23 cellular contexts compared by ENCODE assay signal in the genomic region with DNA sequence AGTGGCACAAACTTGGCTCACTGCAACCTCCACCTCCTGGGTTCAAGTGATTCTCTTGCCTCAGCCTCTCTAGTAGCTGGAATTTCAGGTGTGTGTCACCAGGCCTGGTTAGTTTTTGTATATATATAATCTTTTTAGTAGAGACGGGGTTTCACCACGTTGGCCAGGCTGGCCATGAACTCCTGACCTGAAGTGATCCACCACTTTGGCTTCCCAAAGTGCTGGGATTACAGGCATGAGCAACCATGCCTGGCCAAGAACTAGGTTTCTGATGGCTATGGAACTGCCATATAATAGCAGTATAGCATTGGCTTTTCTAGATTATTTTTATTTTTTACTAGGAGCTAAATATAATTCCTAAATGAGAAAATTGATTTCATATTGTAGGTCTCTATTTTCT.
A peak's percentile ranks its signal among the peaks of the same experiment; 100 is the strongest.
DNase-seq lines count a peak whose midpoint lies in the region; ATAC-seq and FAIRE-seq lines count a peak whose summit lies in the region.
"Had no signal": no experiment of that assay in that cellular context is flagged by ENCODE, and none has a peak within 500 bp of the region (broad histone marks: within the 10 kb centered on the region; RNA-seq: fewer than 3 reads in every experiment).

No MANE protein-coding gene starts in this region.

- H3K9ac ChIP-seq in BLaER1: no peak overlapping the region

- peaks cover 30% of the 10 kb centered on the region for H3K9me3 ChIP-seq in BLaER1

- no peaks in the 10 kb centered on the region for H4K20me1 ChIP-seq in BLaER1

- H3K36me3 ChIP-seq in BLaER1: no peaks in the 10 kb centered on the region

- H3K4me2 ChIP-seq in BLaER1: peak overlapping the region; percentile 13; the same call in 1 of the 2 replicates

- peak; percentile 75 for FAIRE-seq in RCC 7860 (lab: Jason Lieb, UNC)
- FAIRE-seq: A204.1, D721Med, G401.6, GM12891, GM19239 had no signal

- no peak overlapping the region for H3K27ac ChIP-seq in BLaER1

- ATAC-seq in GM19324 (IDR thresholded peaks at IDR 0.05; ENCODE audit: low FRiP score, unreplicated experiment): no peak

- H3K4me3 ChIP-seq in BLaER1: no peak overlapping the region

- no peaks in the 10 kb centered on the region for H3K27me3 ChIP-seq in BLaER1

- peak; percentile 19 for DNase-seq in RCC 7860 (ENCODE audit: low spot score)
- peak; percentile 31 for DNase-seq in glomerular visceral epithelial cell (ENCODE audit: extremely low spot score)
- peak; percentile 42 for DNase-seq in renal cortical epithelial cell (ENCODE audit: low read depth)
- DNase-seq in activated CD4-positive, alpha-beta T cell treated with anti-CD3 and anti-CD28 coated beads for 1 hour: no peak
- DNase-seq in T-helper 2 cell: no peak
- no peak for DNase-seq in nucleus accumbens (lab: John Stamatoyannopoulos, UW)
- DNase-seq: 8988T; AML-193; C1 segment of cervical spinal cord; Calu3; CD4-positive, alpha-beta memory T cell; CD4-positive, CD25-positive, alpha-beta regulatory T cell; CD8-positive, alpha-beta memory T cell; COR-L47; DMS79 treated with DMSO at 0.1 percent for 48 hours; GF-D8 had no signal

- H3K4me1 ChIP-seq in BLaER1: peaks cover 15% of the 10 kb centered on the region

Comparison
In these comparisons a context has a peak if more than half of its experiments do, and no peak if none do; other contexts are left out.
1. DNase-seq: peak in RCC 7860 (single experiment), glomerular visceral epithelial cell (single experiment) and renal cortical epithelial cell (single experiment); none in activated CD4-positive, alpha-beta T cell treated with anti-CD3 and anti-CD28 coated beads for 1 hour (single experiment), T-helper 2 cell (0 of 5) and nucleus accumbens (0 of 56).